Comparison of ENCODE assay signal across 1 cellular context in genomic region chr19:5681446-5682292, GRCh38.
TF ChIP-seq lines count a peak whose summit lies in the region.

No MANE protein-coding gene starts in this region.

TF ChIP-seq in GM12878, 131 proteins besides CTCF, POLR2A, EP300 and RAD21:
- TF ChIP-seq ETV6 (conservative IDR thresholded peaks at IDR 0.05 in 1 of 2, IDR thresholded peaks at IDR 0.05 in 1 of 2; ENCODE audit: borderline replicate concordance in 1 of 2, low read depth in 1 of 2) = no peak
- TF ChIP-seq MTA2 (IDR thresholded peaks at IDR 0.05; ENCODE audit: low read depth) = no peak
- TF ChIP-seq HDGF (IDR thresholded peaks at IDR 0.05) = 0 out of 2 replicates have a peak, but pooled peaks have one; percentile 34
- TF ChIP-seq FOXK2 (IDR thresholded peaks at IDR 0.05) = 0 out of 2 replicates have a peak, but pooled peaks have one; percentile 17
- no peak for TF ChIP-seq SIX5 (IDR thresholded peaks at IDR 0.05; ENCODE audit: low read depth, low read length, severe bottlenecking)
- no peak for TF ChIP-seq ZNF384 (IDR thresholded peaks at IDR 0.05; ENCODE audit: borderline replicate concordance, low read depth, low read length)
- no peak for TF ChIP-seq FOS (IDR thresholded peaks at IDR 0.05; ENCODE audit: borderline replicate concordance, extremely low read depth, insufficient read length)
